2 cellular contexts compared by ENCODE assay signal in the genomic region with DNA sequence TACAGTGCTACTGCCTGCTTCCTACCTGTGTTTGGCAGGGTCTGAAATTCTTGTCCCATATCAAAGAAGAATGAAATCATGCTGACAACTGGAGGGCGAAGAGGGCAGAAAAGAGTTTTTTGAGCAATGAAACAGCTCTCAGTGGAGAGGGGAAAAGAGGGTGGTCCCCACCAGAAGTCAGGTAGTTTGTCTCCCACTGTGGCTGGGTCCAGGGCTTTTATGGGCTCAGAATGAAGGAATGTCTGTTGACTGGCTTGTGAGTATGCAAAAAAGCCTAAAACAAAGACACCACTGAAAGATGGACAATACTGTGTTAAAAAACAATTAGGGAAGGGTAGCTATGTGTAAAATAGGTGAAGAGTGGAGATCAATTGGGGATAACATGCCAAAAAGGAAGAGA.
TF ChIP-seq lines count a peak whose summit lies in the region.

No MANE protein-coding gene starts in this region.

TF ChIP-seq in GM23338, 12 proteins besides CTCF, POLR2A, EP300 and RAD21:
- TF ChIP-seq EZH2phosphoT487 (IDR thresholded peaks at IDR 0.05; ENCODE audit: unreplicated experiment) (no peak), NANOG (IDR thresholded peaks at IDR 0.05; ENCODE audit: borderline replicate concordance) (no peak), STAT1 (IDR thresholded peaks at IDR 0.05; ENCODE audit: unreplicated experiment) (no peak)

TF ChIP-seq in H1, 55 proteins besides CTCF, POLR2A, EP300 and RAD21:
- TF ChIP-seq GABPA (IDR thresholded peaks at IDR 0.05; ENCODE audit: borderline replicate concordance, insufficient read depth, low read length) (no peak), NRF1 (IDR thresholded peaks at IDR 0.05; ENCODE audit: low read depth, low read length) (no peak), TAF7 (optimal IDR thresholded peaks at IDR 0.05; ENCODE audit: borderline replicate concordance, low read depth, low read length) (no peak), KDM5A (IDR thresholded peaks at IDR 0.05; ENCODE audit: low read length) (no peak), EZH2 (IDR thresholded peaks at IDR 0.05; ENCODE audit: low read depth, low read length, severe bottlenecking) (no peak), NANOG (IDR thresholded peaks at IDR 0.05; ENCODE audit: insufficient read depth, low read depth, low read length, poor library complexity, severe bottlenecking) (peak; percentile 34)
